In genomic region chr20:53852691-53853450, GRCh38 we compare ENCODE assay signal across 15 cellular contexts.
DNase-seq lines count a peak whose midpoint lies in the region; ATAC-seq, FAIRE-seq and TF ChIP-seq lines count a peak whose summit lies in the region.
"Had no signal": no experiment of that assay in that cellular context is flagged by ENCODE, and none has a peak within 500 bp of the region (broad histone marks: within the 10 kb centered on the region; RNA-seq: fewer than 3 reads in every experiment).

No MANE protein-coding gene starts in this region.

- WGBS in HepG2 (ENCODE audit: low lambda C conversion rate) = 77% methylated on average over 9 of the region's 9 CpGs
- WGBS in right lobe of liver (ENCODE audit: insufficient coverage, low coverage, low lambda C conversion rate, missing lambda C conversion rate) = 86% methylated on average over 8 of the region's 9 CpGs

- H3K27me3 Mint-ChIP-seq in activated T-helper 1 cell treated with anti-CD3 and anti-CD28 coated beads, Interleukin-12 subunit alpha, Interleukin-12 subunit beta, Interleukin-2, Interleukin-4 antibody, amounts not matched to agents 30 ng/mL and 10 ng/mL and 1 ng/mL, durations not matched to agents 14 hours and 24 hours and 36 hours (ENCODE audit: insufficient read depth) = no peaks in the 10 kb centered on the region
- H3K27me3 Mint-ChIP-seq in CD8-positive, alpha-beta T cell (ENCODE audit: low read depth) = no peaks in the 10 kb centered on the region

- H3K27ac ChIP-seq in HepG2 (ENCODE audit: extremely low read length, insufficient read depth, low read length) (no peak overlapping the region), right lobe of liver (no peak overlapping the region), neutrophil (peak overlapping the region; percentile 31)
- no peak overlapping the region for H3K27ac ChIP-seq in CD8-positive, alpha-beta T cell (ENCODE audit: low read depth, low read length)

- H3K27ac Mint-ChIP-seq in activated T-helper 1 cell treated with anti-CD3 and anti-CD28 coated beads, Interleukin-12 subunit alpha, Interleukin-12 subunit beta, Interleukin-2, Interleukin-4 antibody, amounts not matched to agents 30 ng/mL and 10 ng/mL and 1 ng/mL, durations not matched to agents 14 hours and 24 hours and 36 hours = peak overlapping the region; percentile 5
- H3K27ac Mint-ChIP-seq in CD8-positive, alpha-beta T cell = no peak overlapping the region

- no peak for TF ChIP-seq POLR2A in HepG2 (IDR thresholded peaks at IDR 0.05; ENCODE audit: insufficient read depth in 1 of 2, low read depth in 2 of 2, low read length in 2 of 2)
- TF ChIP-seq POLR2A in right lobe of liver (IDR thresholded peaks at IDR 0.05) = no peak

- no peak for TF ChIP-seq RAD21 in HepG2 (CRISPR knock-in tag; IDR thresholded peaks at IDR 0.05)

- H3K9me3 ChIP-seq in HepG2 (ENCODE audit: low read length) (no peaks in the 10 kb centered on the region), right lobe of liver (no peaks in the 10 kb centered on the region), neutrophil (no peaks in the 10 kb centered on the region)
- no peaks in the 10 kb centered on the region for H3K9me3 ChIP-seq in CD8-positive, alpha-beta T cell (ENCODE audit: low read length)
- H3K9me3 ChIP-seq: BE2C, HAP-1 had no signal

- H4K20me1 ChIP-seq in HepG2 (ENCODE audit: insufficient read depth, low read length) = no peaks in the 10 kb centered on the region

- TF ChIP-seq CTCF in HepG2 (CRISPR knock-in tag; IDR thresholded peaks at IDR 0.05) (no peak), right lobe of liver (IDR thresholded peaks at IDR 0.05) (no peak), neutrophil (IDR thresholded peaks at IDR 0.05) (no peak)
- no peak for TF ChIP-seq CTCF in CD8-positive, alpha-beta T cell (IDR thresholded peaks at IDR 0.05)

- H3K79me2 ChIP-seq in HepG2 (ENCODE audit: insufficient read depth, low read length) = no peaks in the 10 kb centered on the region

- no peaks in the 10 kb centered on the region for H3K9me3 Mint-ChIP-seq in activated T-helper 1 cell treated with anti-CD3 and anti-CD28 coated beads, Interleukin-12 subunit alpha, Interleukin-12 subunit beta, Interleukin-2, Interleukin-4 antibody, amounts not matched to agents 30 ng/mL and 10 ng/mL and 1 ng/mL, durations not matched to agents 14 hours and 24 hours and 36 hours
- H3K9me3 Mint-ChIP-seq in CD8-positive, alpha-beta T cell = no peaks in the 10 kb centered on the region

- H3K36me3 ChIP-seq in HepG2 (replicated peaks in 1 of 2; ENCODE audit: control insufficient read depth in 1 of 2, insufficient read depth in 2 of 2, low read length in 2 of 2) (no peaks in the 10 kb centered on the region), right lobe of liver (no peaks in the 10 kb centered on the region), neutrophil (no peaks in the 10 kb centered on the region)
- no peaks in the 10 kb centered on the region for H3K36me3 ChIP-seq in CD8-positive, alpha-beta T cell (ENCODE audit: insufficient read depth, low read length)
- H3K36me3 ChIP-seq: BE2C, HAP-1 had no signal

- no peak for FAIRE-seq in HepG2 (lab: Jason Lieb, UNC)

- peaks cover 44% of the 10 kb centered on the region for H3K4me1 Mint-ChIP-seq in activated T-helper 1 cell treated with anti-CD3 and anti-CD28 coated beads, Interleukin-12 subunit alpha, Interleukin-12 subunit beta, Interleukin-2, Interleukin-4 antibody, amounts not matched to agents 30 ng/mL and 10 ng/mL and 1 ng/mL, durations not matched to agents 14 hours and 24 hours and 36 hours (ENCODE audit: low read depth)
- H3K4me1 Mint-ChIP-seq in CD8-positive, alpha-beta T cell (ENCODE audit: low read depth) = peaks cover 38% of the 10 kb centered on the region

- peaks cover 40% of the 10 kb centered on the region for H3K4me1 ChIP-seq in HepG2 (ENCODE audit: insufficient read depth, low read length)
- no peaks in the 10 kb centered on the region for H3K4me1 ChIP-seq in right lobe of liver
- H3K4me1 ChIP-seq in neutrophil (ENCODE audit: control insufficient read depth in 1 of 2, insufficient read depth in 1 of 2, low read depth in 1 of 2, low read length in 1 of 2) = peaks cover 42 to 43% of the 10 kb centered on the region in 2 experiments
- H3K4me1 ChIP-seq in CD8-positive, alpha-beta T cell (ENCODE audit: insufficient read depth, low read length) = peaks cover 27% of the 10 kb centered on the region

- in situ Hi-C loops in HepG2 (cut with HindIII; ENCODE audit: extremely low pct_ligation_motif_present, low pct_unique_long_range_greater_than_20kb) = no loop called here

- TF ChIP-seq EP300 in HepG2 (IDR thresholded peaks at IDR 0.05; ENCODE audit: low read depth in 2 of 2, low read length in 2 of 2) (no peak), HepG2 (CRISPR knock-in tag; IDR thresholded peaks at IDR 0.05; ENCODE audit: borderline replicate concordance) (no peak)

- H3K4me3 ChIP-seq in HepG2 (replicated peaks in 1 of 3; ENCODE audit: insufficient read depth in 1 of 3, low read depth in 2 of 3, low read length in 3 of 3) (no peak overlapping the region), right lobe of liver (no peak overlapping the region), neutrophil (ENCODE audit: low read depth in 1 of 2, low read length in 1 of 2) (no peak overlapping the region)
- no peak overlapping the region for H3K4me3 ChIP-seq in CD8-positive, alpha-beta T cell (ENCODE audit: low read depth, low read length)
- H3K4me3 ChIP-seq: HAP-1 had no signal

- DNase-seq in HepG2 (ENCODE audit: low spot score) = no peak
- DNase-seq in right lobe of liver = no peak
- no peak for DNase-seq in activated T-helper 1 cell treated with anti-CD3 and anti-CD28 coated beads, Interleukin-12 subunit alpha, Interleukin-12 subunit beta, Interleukin-2, Interleukin-4 antibody, amounts not matched to agents 30 ng/mL and 10 ng/mL and 1 ng/mL, durations not matched to agents 14 hours and 24 hours and 36 hours (ENCODE audit: low spot score)
- DNase-seq in CD8-positive, alpha-beta T cell = no peak
- DNase-seq in activated T-cell treated with anti-CD3 and anti-CD28 coated beads, Interleukin-2, amount 50 U/mL, for 1 hour = no peak
- no peak for DNase-seq in stimulated activated CD4-positive, alpha-beta T cell treated with anti-CD3 and anti-CD28 coated beads, Interleukin-1b, Interleukin-23, amount 100 ng/mL, for 48 hours
- DNase-seq: BE2C, IMR-90, NCI-H1417, NCI-H1930, NCI-H526 treated with DMSO at 0.1 percent for 48 hours, OCI-M1 had no signal

- POLR2A ChIA-PET in HepG2 (lab: Yijun Ruan, JAX) = interaction anchor here (1.3 kb wide), 1 partner anchor 52 kb away, joined by 3 read pairs; no protein-coding TSS in a partner anchor
- POLR2A ChIA-PET in CD8-positive, alpha-beta T cell (lab: Charles Lee) = no interaction called here

- no peak overlapping the region for H2AFZ ChIP-seq in HepG2 (ENCODE audit: low read length)

- ATAC-seq in HepG2 = peak; percentile 45; the same call in 1 of the 3 replicates
- no peak for ATAC-seq in right lobe of liver
- no peak for ATAC-seq in CD8-positive, alpha-beta T cell
- no peak for ATAC-seq in HG03565 (IDR thresholded peaks at IDR 0.05; ENCODE audit: unreplicated experiment)

- no peaks in the 10 kb centered on the region for H3K36me3 Mint-ChIP-seq in activated T-helper 1 cell treated with anti-CD3 and anti-CD28 coated beads, Interleukin-12 subunit alpha, Interleukin-12 subunit beta, Interleukin-2, Interleukin-4 antibody, amounts not matched to agents 30 ng/mL and 10 ng/mL and 1 ng/mL, durations not matched to agents 14 hours and 24 hours and 36 hours (ENCODE audit: low read depth)
- peaks cover 2% of the 10 kb centered on the region for H3K36me3 Mint-ChIP-seq in CD8-positive, alpha-beta T cell

- CTCF ChIA-PET in HepG2 (lab: Yijun Ruan, JAX; ENCODE audit: low intra/inter-chr PET ratio, low total read pairs) = no interaction called here
- CTCF ChIA-PET in CD8-positive, alpha-beta T cell (lab: Charles Lee) = interaction anchor here (0.6 to 1.9 kb wide), 4 partner anchors 12 to 87 kb away, joined by 3 to 6 read pairs (median 4); no protein-coding TSS in a partner anchor

- no peak overlapping the region for H3K9ac ChIP-seq in HepG2 (ENCODE audit: insufficient read depth, low read depth, low read length)

- no peak overlapping the region for H3K4me3 Mint-ChIP-seq in activated T-helper 1 cell treated with anti-CD3 and anti-CD28 coated beads, Interleukin-12 subunit alpha, Interleukin-12 subunit beta, Interleukin-2, Interleukin-4 antibody, amounts not matched to agents 30 ng/mL and 10 ng/mL and 1 ng/mL, durations not matched to agents 14 hours and 24 hours and 36 hours
- H3K4me3 Mint-ChIP-seq in CD8-positive, alpha-beta T cell = no peak overlapping the region

- BruUV-seq in HepG2 (replicated peaks; lab: Mats Ljungman, UMichigan) = no TSS peak

- H3K4me2 ChIP-seq in HepG2 (ENCODE audit: low read depth, low read length) = peak overlapping the region; percentile 12; the same call in 1 of the 2 replicates

- intact Hi-C loops in HepG2 (cut with micrococcal nuclease; ENCODE audit: unreplicated experiment) = no loop called here
- intact Hi-C loops in right lobe of liver (cut with DNase I) = no loop called here
- intact Hi-C loops in activated T-helper 1 cell treated with anti-CD3 and anti-CD28 coated beads, Interleukin-12 subunit alpha, Interleukin-12 subunit beta, Interleukin-2, Interleukin-4 antibody, amounts not matched to agents 30 ng/mL and 10 ng/mL and 1 ng/mL, durations not matched to agents 14 hours and 24 hours and 36 hours (cut with micrococcal nuclease) = no loop called here
- intact Hi-C loops in CD8-positive, alpha-beta T cell (cut with DNase I, micrococcal nuclease) = no loop called here

- H3K27me3 ChIP-seq in HepG2 (ENCODE audit: control insufficient read depth in 1 of 2, insufficient read depth in 2 of 2, low read length in 2 of 2) (no peaks in the 10 kb centered on the region), right lobe of liver (no peaks in the 10 kb centered on the region), neutrophil (no peaks in the 10 kb centered on the region)
- no peaks in the 10 kb centered on the region for H3K27me3 ChIP-seq in CD8-positive, alpha-beta T cell (ENCODE audit: insufficient read depth, low read length)
- H3K27me3 ChIP-seq: BE2C had no signal

TF ChIP-seq in HepG2, 621 proteins besides CTCF, POLR2A, EP300 and RAD21 (continues in another document):
- no peak for TF ChIP-seq ZNF570 (CRISPR knock-in tag; IDR thresholded peaks at IDR 0.05; ENCODE audit: borderline replicate concordance)
- TF ChIP-seq KAT2B (IDR thresholded peaks at IDR 0.05; ENCODE audit: borderline replicate concordance, low read depth, low read length) = 0 out of 2 replicates have a peak, but pooled peaks have one; percentile 9
- TF ChIP-seq CHD2 (IDR thresholded peaks at IDR 0.05; ENCODE audit: low read depth, low read length) = no peak
- no peak for TF ChIP-seq ZNF552 (CRISPR knock-in tag; IDR thresholded peaks at IDR 0.05; ENCODE audit: borderline replicate concordance)
- no peak for TF ChIP-seq MBD4 (IDR thresholded peaks at IDR 0.05; ENCODE audit: borderline replicate concordance, low read length)
- TF ChIP-seq ZNF703 (CRISPR knock-in tag; IDR thresholded peaks at IDR 0.05; ENCODE audit: borderline replicate concordance) = no peak
